20 cellular contexts compared by ENCODE assay signal in genomic region chr4:143019351-143019750, GRCh38.
DNase-seq lines count a peak whose midpoint lies in the region; ATAC-seq lines count a peak whose summit lies in the region.
"Had no signal": no experiment of that assay in that cellular context is flagged by ENCODE, and none has a peak within 500 bp of the region (broad histone marks: within the 10 kb centered on the region; RNA-seq: fewer than 3 reads in every experiment).

No MANE protein-coding gene starts in this region.

- H3K9me3 Mint-ChIP-seq in stimulated activated effector memory CD8-positive, alpha-beta T cell treated with anti-CD3 and anti-CD28 coated beads, Interleukin-12 subunit alpha, Interleukin-12 subunit beta, amount 100 ng/mL, for 72 hours, result no peaks in the 10 kb centered on the region

- no peaks in the 10 kb centered on the region for H3K4me1 Mint-ChIP-seq in stimulated activated effector memory CD8-positive, alpha-beta T cell treated with anti-CD3 and anti-CD28 coated beads, Interleukin-12 subunit alpha, Interleukin-12 subunit beta, amount 100 ng/mL, for 72 hours
- H3K4me1 Mint-ChIP-seq: CD4-positive, CD25-positive, alpha-beta regulatory T cell; CD8-positive, alpha-beta memory T cell had no signal

- H3K27ac Mint-ChIP-seq in stimulated activated effector memory CD8-positive, alpha-beta T cell treated with anti-CD3 and anti-CD28 coated beads, Interleukin-12 subunit alpha, Interleukin-12 subunit beta, amount 100 ng/mL, for 72 hours, result no peak overlapping the region
- H3K27ac Mint-ChIP-seq: B cell; CD4-positive, CD25-positive, alpha-beta regulatory T cell; CD8-positive, alpha-beta memory T cell had no signal

- peak; percentile 1 for DNase-seq in NCI-H187 treated with DMSO at 0.1 percent for 48 hours (lab: John Stamatoyannopoulos, UW)
- peak; percentile 61 for DNase-seq in NCI-H2107 treated with DMSO at 0.1 percent for 48 hours (lab: John Stamatoyannopoulos, UW; ENCODE audit: unreplicated experiment)
- peak; percentile 67 to 78 for DNase-seq in SJCRH30
- no peak for DNase-seq in stimulated activated effector memory CD8-positive, alpha-beta T cell treated with anti-CD3 and anti-CD28 coated beads, Interleukin-12 subunit alpha, Interleukin-12 subunit beta, amount 100 ng/mL, for 72 hours (ENCODE audit: low spot score in 2 of 2)
- no peak for DNase-seq in NCI-H2196 (lab: John Stamatoyannopoulos, UW; ENCODE audit: unreplicated experiment)
- no peak for DNase-seq in stimulated activated naive CD4-positive, alpha-beta T cell (lab: John Stamatoyannopoulos, UW)
- no peak for DNase-seq in NCI-H2196 treated with DMSO at 0.1 percent for 48 hours (lab: John Stamatoyannopoulos, UW; ENCODE audit: unreplicated experiment)
- DNase-seq: C1 segment of cervical spinal cord; CD4-positive, CD25-positive, alpha-beta regulatory T cell; CD8-positive, alpha-beta memory T cell; COR-L47; DMS 273 treated with DMSO at 0.1 percent for 48 hours; DMS53; DND-41; EL; GM23248 had no signal

- H3K36me3 Mint-ChIP-seq in stimulated activated effector memory CD8-positive, alpha-beta T cell treated with anti-CD3 and anti-CD28 coated beads, Interleukin-12 subunit alpha, Interleukin-12 subunit beta, amount 100 ng/mL, for 72 hours, result no peaks in the 10 kb centered on the region
- H3K36me3 Mint-ChIP-seq: CD4-positive, CD25-positive, alpha-beta regulatory T cell; CD8-positive, alpha-beta memory T cell had no signal

- H3K4me1 ChIP-seq in SJCRH30, result peaks cover 9% of the 10 kb centered on the region; the same call in 1 of the 2 replicates
- H3K4me1 ChIP-seq: HAP-1 had no signal

- H3K4me3 ChIP-seq in SJCRH30, result no peak overlapping the region
- H3K4me3 ChIP-seq: GM12878, GM23248, HAP-1 had no signal

- no peak overlapping the region for H3K27ac ChIP-seq in SJCRH30
- H3K27ac ChIP-seq: GM23248 had no signal

- no peaks in the 10 kb centered on the region for H3K27me3 ChIP-seq in SJCRH30

- no peaks in the 10 kb centered on the region for H3K9me3 ChIP-seq in SJCRH30 (replicated peaks)
- H3K9me3 ChIP-seq: HAP-1 had no signal

- peak; percentile 5 for ATAC-seq in stimulated activated effector memory CD8-positive, alpha-beta T cell treated with anti-CD3 and anti-CD28 coated beads, Interleukin-12 subunit alpha, Interleukin-12 subunit beta, amount 100 ng/mL, for 72 hours
- ATAC-seq: GM12878, HepG2 had no signal

- no peak overlapping the region for H3K4me3 Mint-ChIP-seq in stimulated activated effector memory CD8-positive, alpha-beta T cell treated with anti-CD3 and anti-CD28 coated beads, Interleukin-12 subunit alpha, Interleukin-12 subunit beta, amount 100 ng/mL, for 72 hours
- H3K4me3 Mint-ChIP-seq: B cell; CD4-positive, CD25-positive, alpha-beta regulatory T cell; CD8-positive, alpha-beta memory T cell had no signal

- H3K36me3 ChIP-seq in SJCRH30, result no peaks in the 10 kb centered on the region
- H3K36me3 ChIP-seq: HAP-1 had no signal

Comparison
In these comparisons a context has a peak if more than half of its experiments do, and no peak if none do; other contexts are left out.
1. DNase-seq: peak in NCI-H187 treated with DMSO at 0.1 percent for 48 hours (single experiment), NCI-H2107 treated with DMSO at 0.1 percent for 48 hours (single experiment) and SJCRH30 (2 of 2); none in stimulated activated effector memory CD8-positive, alpha-beta T cell treated with anti-CD3 and anti-CD28 coated beads, Interleukin-12 subunit alpha, Interleukin-12 subunit beta, amount 100 ng/mL, for 72 hours (0 of 2), NCI-H2196 (single experiment), stimulated activated naive CD4-positive, alpha-beta T cell (0 of 6) and NCI-H2196 treated with DMSO at 0.1 percent for 48 hours (single experiment).